8 cellular contexts compared by ENCODE assay signal in the genomic region with DNA sequence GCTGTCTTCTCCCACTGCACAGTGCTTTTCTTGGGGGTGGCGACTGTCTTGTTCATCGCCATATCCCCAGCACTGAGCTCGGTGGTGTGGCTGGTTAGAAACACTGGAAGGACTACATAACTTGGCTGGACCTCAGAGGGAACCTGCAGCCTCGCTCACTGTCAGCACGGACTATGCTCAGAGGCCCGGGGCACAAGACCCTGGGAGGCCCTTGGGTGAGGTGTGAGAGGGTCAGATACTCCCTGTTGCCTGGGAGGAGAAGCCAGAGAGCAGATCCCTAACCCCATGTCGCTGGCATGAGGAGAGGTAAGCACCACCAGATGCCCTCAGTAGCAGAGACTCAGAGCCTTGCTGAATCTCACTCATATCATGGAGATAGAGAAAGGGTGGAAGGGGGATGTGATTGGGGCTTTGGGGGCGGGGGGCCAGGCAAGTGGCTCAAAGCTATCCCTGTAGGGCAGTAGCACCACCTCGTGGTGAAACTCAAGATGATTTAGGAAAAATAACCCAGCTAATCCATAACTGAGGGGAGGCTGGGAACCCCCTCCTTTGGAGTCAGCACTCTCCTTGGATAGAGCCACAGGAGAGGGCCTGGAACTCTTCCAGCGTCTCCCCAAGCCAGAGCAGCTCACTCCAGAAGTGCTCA. TPM values are rescaled to one million over a fixed set of nuclear protein-coding genes. Genes with fewer than 3 reads are reported as not detected.
DNase-seq lines count a peak whose midpoint lies in the region; ATAC-seq and TF ChIP-seq lines count a peak whose summit lies in the region.

No MANE protein-coding gene starts in this region.

- intact Hi-C loops in CD8-positive, alpha-beta T cell (cut with DNase I, micrococcal nuclease), result loop anchor here (1.0 to 2.0 kb wide), 2 partner anchors 94 to 188 kb away; no protein-coding TSS in a partner anchor

- DNase-seq in CD8-positive, alpha-beta T cell, result peak in 3 of 7 experiments; percentile 42 to 46 (median 44)
- DNase-seq in HEK293T (ENCODE audit: extremely low spot score) (peak; percentile 72), WTC11 (ENCODE audit: low spot score) (no peak), fibroblast of mammary gland (ENCODE audit: low read depth) (peak; percentile 56), nucleus accumbens (lab: John Stamatoyannopoulos, UW) (peak in 32 of 56 donors; percentile 9 to 61 (median 26))

- H3K27me3 ChIP-seq in CD8-positive, alpha-beta T cell (ENCODE audit: insufficient read depth, low read length), result no peaks in the 10 kb centered on the region

- H3K27ac ChIP-seq in CD8-positive, alpha-beta T cell (ENCODE audit: low read depth, low read length), result no peak overlapping the region

- no peaks in the 10 kb centered on the region for H3K9me3 Mint-ChIP-seq in CD8-positive, alpha-beta T cell
- no peaks in the 10 kb centered on the region for H3K9me3 Mint-ChIP-seq in WTC11

- no peaks in the 10 kb centered on the region for H3K36me3 Mint-ChIP-seq in CD8-positive, alpha-beta T cell
- no peaks in the 10 kb centered on the region for H3K36me3 Mint-ChIP-seq in WTC11

- no peak overlapping the region for H3K4me3 Mint-ChIP-seq in CD8-positive, alpha-beta T cell
- no peak overlapping the region for H3K4me3 Mint-ChIP-seq in WTC11

- no peak overlapping the region for H3K4me3 ChIP-seq in CD8-positive, alpha-beta T cell (ENCODE audit: low read depth, low read length)
- no peak overlapping the region for H3K4me3 ChIP-seq in fibroblast of mammary gland (ENCODE audit: control insufficient read depth, low read depth, low read length)

- peak; percentile 32 for ATAC-seq in CD8-positive, alpha-beta T cell
- ATAC-seq in WTC11 (peak; percentile 69), GM21619 (IDR thresholded peaks at IDR 0.05; ENCODE audit: unreplicated experiment) (no peak), GM21447 (IDR thresholded peaks at IDR 0.05; ENCODE audit: unreplicated experiment) (no peak), HG03521 (IDR thresholded peaks at IDR 0.05; ENCODE audit: unreplicated experiment) (no peak)

- CTCF ChIA-PET in CD8-positive, alpha-beta T cell (lab: Charles Lee), result interaction anchor here (0.6 to 22.7 kb wide), 35 partner anchors 10 to 806 kb away, joined by 3 to 728 read pairs (median 4); partner anchors contain the start of genes ENDOU, HDAC7, RAPGEF3 and RPAP3
- CTCF ChIA-PET in HEK293T (lab: Yijun Ruan, JAX), result interaction anchor here (0.6 to 3.3 kb wide), 33 partner anchors 9 to 326 kb away, joined by 3 to 28 read pairs (median 4); partner anchors contain the start of genes ENDOU and RAPGEF3
- CTCF ChIA-PET in WTC11 (lab: Charles Lee), result interaction anchor here (0.6 to 12.4 kb wide), 61 partner anchors 9 to 374 kb away, joined by 3 to 408 read pairs (median 5); partner anchors contain the start of genes ASB8, CCDC184, HDAC7 and PFKM

- peaks cover 42% of the 10 kb centered on the region for H3K4me1 ChIP-seq in CD8-positive, alpha-beta T cell (ENCODE audit: insufficient read depth, low read length)

- POLR2A ChIA-PET in CD8-positive, alpha-beta T cell (lab: Charles Lee), result interaction anchor here (0.6 to 2.4 kb wide), 15 partner anchors 10 to 96 kb away, joined by 3 to 14 read pairs (median 5); partner anchors contain the start of gene HDAC7
- POLR2A ChIA-PET in HEK293T (lab: Yijun Ruan, JAX) (interaction anchor here (1.0 to 2.4 kb wide), 6 partner anchors 18 to 132 kb away, joined by 3 to 11 read pairs (median 4); partner anchors contain the start of genes HDAC7 and SLC48A1), WTC11 (lab: Charles Lee) (interaction anchor here (0.5 to 2.2 kb wide), 5 partner anchors 12 to 898 kb away, joined by 4 to 6 read pairs (median 5); no protein-coding TSS in a partner anchor)

- TF ChIP-seq CTCF in CD8-positive, alpha-beta T cell (IDR thresholded peaks at IDR 0.05), result peak; percentile 43
- peak; percentile 62 for TF ChIP-seq CTCF in WTC11 (IDR thresholded peaks at IDR 0.05)
- TF ChIP-seq CTCF in fibroblast of mammary gland (conservative IDR thresholded peaks at IDR 0.05; ENCODE audit: control insufficient read depth, insufficient read depth, low read depth, low read length), result peak; percentile 46

- no peaks in the 10 kb centered on the region for H3K36me3 ChIP-seq in CD8-positive, alpha-beta T cell (ENCODE audit: insufficient read depth, low read length)

- H3K4me1 Mint-ChIP-seq in CD8-positive, alpha-beta T cell (ENCODE audit: low read depth), result peaks cover 45% of the 10 kb centered on the region
- H3K4me1 Mint-ChIP-seq in WTC11, result peaks cover 25% of the 10 kb centered on the region

- no peaks in the 10 kb centered on the region for H3K27me3 Mint-ChIP-seq in CD8-positive, alpha-beta T cell (ENCODE audit: low read depth)
- no peaks in the 10 kb centered on the region for H3K27me3 Mint-ChIP-seq in WTC11 (ENCODE audit: low read depth)

- no peak overlapping the region for H3K27ac Mint-ChIP-seq in CD8-positive, alpha-beta T cell
- H3K27ac Mint-ChIP-seq in WTC11, result no peak overlapping the region

- no peaks in the 10 kb centered on the region for H3K9me3 ChIP-seq in CD8-positive, alpha-beta T cell (ENCODE audit: low read length)

TF ChIP-seq in HEK293T, 16 proteins besides CTCF, POLR2A, EP300 and RAD21:
- TF ChIP-seq TARDBP (IDR thresholded peaks at IDR 0.05) (no peak), ELF4 (IDR thresholded peaks at IDR 0.05) (no peak), SP1 (IDR thresholded peaks at IDR 0.05) (no peak), ZNF384 (IDR thresholded peaks at IDR 0.05) (no peak), FOXK2 (IDR thresholded peaks at IDR 0.05) (no peak)
- TF ChIP-seq, protein P1, sequence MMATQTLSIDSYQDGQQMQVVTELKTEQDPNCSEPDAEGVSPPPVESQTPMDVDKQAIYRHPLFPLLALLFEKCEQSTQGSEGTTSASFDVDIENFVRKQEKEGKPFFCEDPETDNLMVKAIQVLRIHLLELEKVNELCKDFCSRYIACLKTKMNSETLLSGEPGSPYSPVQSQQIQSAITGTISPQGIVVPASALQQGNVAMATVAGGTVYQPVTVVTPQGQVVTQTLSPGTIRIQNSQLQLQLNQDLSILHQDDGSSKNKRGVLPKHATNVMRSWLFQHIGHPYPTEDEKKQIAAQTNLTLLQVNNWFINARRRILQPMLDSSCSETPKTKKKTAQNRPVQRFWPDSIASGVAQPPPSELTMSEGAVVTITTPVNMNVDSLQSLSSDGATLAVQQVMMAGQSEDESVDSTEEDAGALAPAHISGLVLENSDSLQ (IDR thresholded peaks at IDR 0.05), result no peak
TF ChIP-seq in HEK293T: peak in this region for 0.

TF ChIP-seq in WTC11, 78 proteins besides CTCF, POLR2A, EP300 and RAD21:
- no peak for TF ChIP-seq ESRRA (CRISPR knock-in tag; IDR thresholded peaks at IDR 0.05; ENCODE audit: borderline replicate concordance)
- no peak for TF ChIP-seq FOXJ3 (CRISPR knock-in tag; IDR thresholded peaks at IDR 0.05; ENCODE audit: borderline replicate concordance)

RNA-seq across cellular contexts. Expression of gene HDAC7, which starts 18.7 kb away (rescaled TPM):
- total RNA-seq in CD8-positive, alpha-beta T cell, result 10 to 100 TPM; 87.3 to 91.4 TPM
- 89.9 to 111 TPM (median 94.7 TPM) in 3 replicates for total RNA-seq in WTC11 (2021)

Comparison
In these comparisons a context has a peak if more than half of its experiments do, and no peak if none do; other contexts are left out.
1. ATAC-seq: peak in CD8-positive, alpha-beta T cell (single experiment) and WTC11 (single experiment); none in GM21619 (single experiment), GM21447 (single experiment) and HG03521 (single experiment).
2. Peak in every context shown above with its lines, with median percentiles within 50 percentile points of each other: CTCF ChIP-seq.